In the genomic region with DNA sequence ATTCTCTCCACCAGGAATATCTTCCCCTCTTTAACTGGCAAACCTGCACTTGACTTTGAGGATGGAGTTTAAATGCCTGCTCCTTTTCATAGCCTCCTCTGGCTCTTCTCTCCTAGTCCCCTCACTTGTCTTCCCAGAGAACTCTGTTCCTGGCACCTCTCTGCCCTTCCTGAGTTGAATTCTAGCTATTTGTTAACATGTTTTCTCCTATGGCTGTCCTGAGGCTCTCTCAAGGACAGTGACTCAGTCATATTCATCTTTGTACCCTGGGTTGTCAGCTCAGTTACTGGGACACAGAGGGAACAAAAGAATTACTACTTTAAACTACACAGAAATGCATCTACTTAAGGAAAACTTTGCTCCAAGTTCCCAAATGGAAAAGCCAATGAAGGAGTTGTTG, we compare ENCODE assay signal across 22 cellular contexts.
A peak's percentile ranks its signal among the peaks of the same experiment; 100 is the strongest.
DNase-seq lines count a peak whose midpoint lies in the region; ATAC-seq and TF ChIP-seq lines count a peak whose summit lies in the region.
"Had no signal": no experiment of that assay in that cellular context is flagged by ENCODE, and none has a peak within 500 bp of the region (broad histone marks: within the 10 kb centered on the region; RNA-seq: fewer than 3 reads in every experiment).

No MANE protein-coding gene starts in this region.

- no peaks in the 10 kb centered on the region for H3K9me2 ChIP-seq in Loucy (replicated peaks; ENCODE audit: low read depth, low read length)
- H3K9me2 ChIP-seq: SK-N-SH had no signal

- no peak overlapping the region for H2AFZ ChIP-seq in Loucy (ENCODE audit: low read length)

- no peaks in the 10 kb centered on the region for H3K27me3 ChIP-seq in Loucy (ENCODE audit: insufficient read depth, low read length, poor library complexity, severe bottlenecking)
- H3K27me3 ChIP-seq: right lobe of liver had no signal

- intact Hi-C loops in natural killer cell (cut with micrococcal nuclease) (loop anchor here (2.0 to 5.0 kb wide), 5 partner anchors 17 to 447 kb away; partner anchors contain the start of gene ANXA2), left colon (cut with DNase I, micrococcal nuclease) (no loop called here)

- DNase-seq in activated T-cell treated with anti-CD3 and anti-CD28 coated beads, Interleukin-2, amount 50 U/mL, for 72 hours = no peak
- DNase-seq in activated T-cell treated with anti-CD3 and anti-CD28 coated beads, Interleukin-2, amount 50 U/mL, for 1 hour = no peak
- DNase-seq in activated naive CD8-positive, alpha-beta T cell treated with anti-CD3 and anti-CD28 coated beads, Interleukin-2, amount 10 ng/mL, durations not matched to agents 7 days and 5 days = no peak
- DNase-seq in natural killer cell (no peak), medulla oblongata (ENCODE audit: extremely low spot score) (no peak), left colon (no peak)
- DNase-seq: cortex of kidney, endodermal cell, foreskin fibroblast, H7, IMR-90, NCI-H1048, NCI-H1694, NCI-H524, PC-3, right lobe of liver, SK-N-SH, T1000 had no signal

- peaks cover 35% of the 10 kb centered on the region for H3K27me3 Mint-ChIP-seq in activated T-cell treated with anti-CD3 and anti-CD28 coated beads, Interleukin-2, amount 50 U/mL, for 72 hours (ENCODE audit: low read depth)
- H3K27me3 Mint-ChIP-seq in activated naive CD8-positive, alpha-beta T cell treated with anti-CD3 and anti-CD28 coated beads, Interleukin-2, amount 10 ng/mL, durations not matched to agents 7 days and 5 days = peaks cover 16% of the 10 kb centered on the region
- H3K27me3 Mint-ChIP-seq in natural killer cell (ENCODE audit: low read depth in 2 of 2) = peaks cover 0 to 4% of the 10 kb centered on the region in 2 donors

- peak overlapping the region; percentile 59 for H3K4me3 ChIP-seq in Loucy (ENCODE audit: low read length, poor library complexity, severe bottlenecking)
- H3K4me3 ChIP-seq: right lobe of liver had no signal

- no peaks in the 10 kb centered on the region for H3K36me3 Mint-ChIP-seq in activated T-cell treated with anti-CD3 and anti-CD28 coated beads, Interleukin-2, amount 50 U/mL, for 72 hours (ENCODE audit: insufficient read depth in 2 of 2)
- no peaks in the 10 kb centered on the region for H3K36me3 Mint-ChIP-seq in activated naive CD8-positive, alpha-beta T cell treated with anti-CD3 and anti-CD28 coated beads, Interleukin-2, amount 10 ng/mL, durations not matched to agents 7 days and 5 days
- no peaks in the 10 kb centered on the region for H3K36me3 Mint-ChIP-seq in natural killer cell
- H3K36me3 Mint-ChIP-seq: memory B cell had no signal

- peak overlapping the region; percentile 29 to 38 for H3K4me3 Mint-ChIP-seq in activated T-cell treated with anti-CD3 and anti-CD28 coated beads, Interleukin-2, amount 50 U/mL, for 72 hours
- H3K4me3 Mint-ChIP-seq in activated naive CD8-positive, alpha-beta T cell treated with anti-CD3 and anti-CD28 coated beads, Interleukin-2, amount 10 ng/mL, durations not matched to agents 7 days and 5 days = peak overlapping the region; percentile 56
- peak overlapping the region; percentile 59 for H3K4me3 Mint-ChIP-seq in natural killer cell
- H3K4me3 Mint-ChIP-seq: endodermal cell, memory B cell, type B pancreatic cell had no signal

- peak overlapping the region; percentile 78 for H3K4me2 ChIP-seq in Loucy (ENCODE audit: low read depth, low read length, poor library complexity, severe bottlenecking)
- H3K4me2 ChIP-seq: SK-N-SH had no signal

- H3K79me2 ChIP-seq in Loucy (ENCODE audit: insufficient read depth, low read length) = peaks cover 10% of the 10 kb centered on the region; the same call in 1 of the 2 replicates

- no peaks in the 10 kb centered on the region for H3K9me3 ChIP-seq in Loucy (ENCODE audit: insufficient read depth, low read depth, low read length)
- H3K9me3 ChIP-seq: right lobe of liver, SK-N-SH had no signal

- H4K20me1 ChIP-seq in Loucy (ENCODE audit: insufficient read depth, low read length, poor library complexity, severe bottlenecking) = no peaks in the 10 kb centered on the region

- peaks cover 85% of the 10 kb centered on the region for H3K4me1 ChIP-seq in Loucy (ENCODE audit: insufficient read depth, low read length, poor library complexity, severe bottlenecking)
- H3K4me1 ChIP-seq: right lobe of liver had no signal

- H3K27ac Mint-ChIP-seq in activated T-cell treated with anti-CD3 and anti-CD28 coated beads, Interleukin-2, amount 50 U/mL, for 72 hours = peak overlapping the region; percentile 2
- no peak overlapping the region for H3K27ac Mint-ChIP-seq in activated naive CD8-positive, alpha-beta T cell treated with anti-CD3 and anti-CD28 coated beads, Interleukin-2, amount 10 ng/mL, durations not matched to agents 7 days and 5 days
- peak overlapping the region; percentile 73 to 87 for H3K27ac Mint-ChIP-seq in natural killer cell
- H3K27ac Mint-ChIP-seq: endodermal cell, memory B cell, type B pancreatic cell had no signal

- H3F3A ChIP-seq in Loucy (ENCODE audit: low read depth) = peaks cover 19% of the 10 kb centered on the region

- POLR2A ChIA-PET in activated naive CD8-positive, alpha-beta T cell treated with anti-CD3 and anti-CD28 coated beads, Interleukin-2, amount 10 ng/mL, durations not matched to agents 7 days and 5 days (lab: Charles Lee) = interaction anchor here (0.9 to 1.6 kb wide), 4 partner anchors 9 to 365 kb away, joined by 3 to 4 read pairs (median 3); partner anchors contain the start of gene ICE2

- ATAC-seq in activated T-cell treated with anti-CD3 and anti-CD28 coated beads, Interleukin-2, amount 50 U/mL, for 72 hours (replicated peaks in 1 of 2) = peak in 1 of 2 donors; percentile 20
- ATAC-seq in activated naive CD8-positive, alpha-beta T cell treated with anti-CD3 and anti-CD28 coated beads, Interleukin-2, amount 10 ng/mL, durations not matched to agents 7 days and 5 days (ENCODE audit: low read depth) = no peak
- ATAC-seq in natural killer cell (no peak), left colon (no peak)
- ATAC-seq: esophagus mucosa, PC-3 had no signal

- TF ChIP-seq CTCF in Loucy (conservative IDR thresholded peaks at IDR 0.05; ENCODE audit: low read length) (no peak), natural killer cell (IDR thresholded peaks at IDR 0.05) (no peak)

- no peaks in the 10 kb centered on the region for H3K36me3 ChIP-seq in Loucy (ENCODE audit: insufficient read depth, low read length)
- H3K36me3 ChIP-seq: right lobe of liver had no signal

- H3K9me3 Mint-ChIP-seq in activated T-cell treated with anti-CD3 and anti-CD28 coated beads, Interleukin-2, amount 50 U/mL, for 72 hours = no peaks in the 10 kb centered on the region
- H3K9me3 Mint-ChIP-seq in activated naive CD8-positive, alpha-beta T cell treated with anti-CD3 and anti-CD28 coated beads, Interleukin-2, amount 10 ng/mL, durations not matched to agents 7 days and 5 days = no peaks in the 10 kb centered on the region
- no peaks in the 10 kb centered on the region for H3K9me3 Mint-ChIP-seq in natural killer cell
- H3K9me3 Mint-ChIP-seq: memory B cell had no signal

- H3K9ac ChIP-seq in Loucy (ENCODE audit: low read depth, low read length, poor library complexity, severe bottlenecking) = peak overlapping the region; percentile 76
- H3K9ac ChIP-seq: SK-N-SH had no signal

- peaks cover 77% of the 10 kb centered on the region for H3K4me1 Mint-ChIP-seq in activated T-cell treated with anti-CD3 and anti-CD28 coated beads, Interleukin-2, amount 50 U/mL, for 72 hours (ENCODE audit: low read depth)
- peaks cover 58% of the 10 kb centered on the region for H3K4me1 Mint-ChIP-seq in activated naive CD8-positive, alpha-beta T cell treated with anti-CD3 and anti-CD28 coated beads, Interleukin-2, amount 10 ng/mL, durations not matched to agents 7 days and 5 days
- H3K4me1 Mint-ChIP-seq in natural killer cell = peaks cover 77 to 81% of the 10 kb centered on the region in 2 donors
